Comparison of ENCODE assay signal across 17 cellular contexts in genomic region chr7:128078309-128078708, GRCh38. TPM values are rescaled to one million over a fixed set of nuclear protein-coding genes. Genes with fewer than 3 reads are reported as not detected.
A peak's percentile ranks its signal among the peaks of the same experiment; 100 is the strongest.
DNase-seq lines count a peak whose midpoint lies in the region; ATAC-seq and TF ChIP-seq lines count a peak whose summit lies in the region.
"Had no signal": no experiment of that assay in that cellular context is flagged by ENCODE, and none has a peak within 500 bp of the region (broad histone marks: within the 10 kb centered on the region; RNA-seq: fewer than 3 reads in every experiment).

No MANE protein-coding gene starts in this region.

- H3K27ac Mint-ChIP-seq in activated CD4-positive, alpha-beta T cell treated with anti-CD3 and anti-CD28 coated beads, Interleukin-2, amount 10 ng/mL, durations not matched to agents 7 days and 5 days = peak overlapping the region; percentile 50
- H3K27ac Mint-ChIP-seq in T-helper 17 cell (peak overlapping the region; percentile 29), chondrocyte (ENCODE audit: unreplicated experiment) (no peak overlapping the region)
- H3K27ac Mint-ChIP-seq in stimulated activated effector memory CD8-positive, alpha-beta T cell treated with anti-CD3 and anti-CD28 coated beads, Interleukin-12 subunit alpha, Interleukin-12 subunit beta, amount 100 ng/mL, for 72 hours = peak overlapping the region; percentile 45
- H3K27ac Mint-ChIP-seq: CD8-positive, alpha-beta T cell had no signal

- H3K36me3 Mint-ChIP-seq in activated CD4-positive, alpha-beta T cell treated with anti-CD3 and anti-CD28 coated beads, Interleukin-2, amount 10 ng/mL, durations not matched to agents 7 days and 5 days (ENCODE audit: low read depth) = no peaks in the 10 kb centered on the region
- H3K36me3 Mint-ChIP-seq in T-helper 17 cell (ENCODE audit: low read depth) (no peaks in the 10 kb centered on the region), chondrocyte (ENCODE audit: low read depth) (peaks cover 10% of the 10 kb centered on the region)
- H3K36me3 Mint-ChIP-seq in stimulated activated effector memory CD8-positive, alpha-beta T cell treated with anti-CD3 and anti-CD28 coated beads, Interleukin-12 subunit alpha, Interleukin-12 subunit beta, amount 100 ng/mL, for 72 hours = peaks cover 74% of the 10 kb centered on the region

- no peaks in the 10 kb centered on the region for H3K9me3 Mint-ChIP-seq in activated CD4-positive, alpha-beta T cell treated with anti-CD3 and anti-CD28 coated beads, Interleukin-2, amount 10 ng/mL, durations not matched to agents 7 days and 5 days
- H3K9me3 Mint-ChIP-seq in chondrocyte (ENCODE audit: low read depth) = no peaks in the 10 kb centered on the region
- H3K9me3 Mint-ChIP-seq in stimulated activated effector memory CD8-positive, alpha-beta T cell treated with anti-CD3 and anti-CD28 coated beads, Interleukin-12 subunit alpha, Interleukin-12 subunit beta, amount 100 ng/mL, for 72 hours = no peaks in the 10 kb centered on the region
- H3K9me3 Mint-ChIP-seq: CD8-positive, alpha-beta T cell had no signal

- no peaks in the 10 kb centered on the region for H3K27me3 Mint-ChIP-seq in activated CD4-positive, alpha-beta T cell treated with anti-CD3 and anti-CD28 coated beads, Interleukin-2, amount 10 ng/mL, durations not matched to agents 7 days and 5 days
- H3K27me3 Mint-ChIP-seq in T-helper 17 cell = no peaks in the 10 kb centered on the region
- no peaks in the 10 kb centered on the region for H3K27me3 Mint-ChIP-seq in chondrocyte (ENCODE audit: low read depth)

- H3K9me3 ChIP-seq in T-helper 17 cell (ENCODE audit: control insufficient read depth, low read length, poor library complexity, severe bottlenecking) = no peaks in the 10 kb centered on the region
- H3K9me3 ChIP-seq: A549, BLaER1, HAP-1 had no signal

- POLR2A ChIA-PET in activated CD4-positive, alpha-beta T cell treated with anti-CD3 and anti-CD28 coated beads, Interleukin-2, amount 10 ng/mL, durations not matched to agents 7 days and 5 days (lab: Charles Lee) = no interaction called here

- no peak for TF ChIP-seq CTCF in chondrocyte (IDR thresholded peaks at IDR 0.05)

- H3K4me3 Mint-ChIP-seq in activated CD4-positive, alpha-beta T cell treated with anti-CD3 and anti-CD28 coated beads, Interleukin-2, amount 10 ng/mL, durations not matched to agents 7 days and 5 days = no peak overlapping the region
- no peak overlapping the region for H3K4me3 Mint-ChIP-seq in T-helper 17 cell
- H3K4me3 Mint-ChIP-seq in chondrocyte (ENCODE audit: unreplicated experiment) = no peak overlapping the region
- no peak overlapping the region for H3K4me3 Mint-ChIP-seq in stimulated activated effector memory CD8-positive, alpha-beta T cell treated with anti-CD3 and anti-CD28 coated beads, Interleukin-12 subunit alpha, Interleukin-12 subunit beta, amount 100 ng/mL, for 72 hours
- H3K4me3 Mint-ChIP-seq: CD8-positive, alpha-beta T cell had no signal

- CTCF ChIA-PET in activated CD4-positive, alpha-beta T cell treated with anti-CD3 and anti-CD28 coated beads, Interleukin-2, amount 10 ng/mL, durations not matched to agents 7 days and 5 days (lab: Charles Lee) = interaction anchor here (1.3 kb wide), 1 partner anchor 14 kb away, joined by 3 read pairs; no protein-coding TSS in a partner anchor

- DNase-seq in activated CD4-positive, alpha-beta T cell treated with anti-CD3 and anti-CD28 coated beads, Interleukin-2, amount 10 ng/mL, durations not matched to agents 7 days and 5 days = no peak
- DNase-seq in activated CD4-positive, alpha-beta T cell treated with anti-CD3 and anti-CD28 coated beads, Interleukin-2, amount 50 U/mL, for 48 hours = no peak
- DNase-seq in T-helper 17 cell (no peak), chondrocyte (ENCODE audit: low spot score) (peak; percentile 70), AML-193 (lab: John Stamatoyannopoulos, UW) (no peak)
- DNase-seq in stimulated activated effector memory CD8-positive, alpha-beta T cell treated with anti-CD3 and anti-CD28 coated beads, Interleukin-12 subunit alpha, Interleukin-12 subunit beta, amount 100 ng/mL, for 72 hours (ENCODE audit: low spot score in 2 of 2) = no peak
- DNase-seq: Calu3; CD8-positive, alpha-beta T cell; DMS79 treated with DMSO at 0.1 percent for 48 hours; GF-D8; GM23248 had no signal

- H3K4me1 Mint-ChIP-seq in activated CD4-positive, alpha-beta T cell treated with anti-CD3 and anti-CD28 coated beads, Interleukin-2, amount 10 ng/mL, durations not matched to agents 7 days and 5 days = no peaks in the 10 kb centered on the region
- H3K4me1 Mint-ChIP-seq in T-helper 17 cell = peaks cover 2% of the 10 kb centered on the region
- H3K4me1 Mint-ChIP-seq in chondrocyte (ENCODE audit: low read depth) = peaks cover 5% of the 10 kb centered on the region
- no peaks in the 10 kb centered on the region for H3K4me1 Mint-ChIP-seq in stimulated activated effector memory CD8-positive, alpha-beta T cell treated with anti-CD3 and anti-CD28 coated beads, Interleukin-12 subunit alpha, Interleukin-12 subunit beta, amount 100 ng/mL, for 72 hours

- ATAC-seq in T-helper 17 cell (no peak), HG03521 (IDR thresholded peaks at IDR 0.05; ENCODE audit: unreplicated experiment) (no peak)
- no peak for ATAC-seq in stimulated activated effector memory CD8-positive, alpha-beta T cell treated with anti-CD3 and anti-CD28 coated beads, Interleukin-12 subunit alpha, Interleukin-12 subunit beta, amount 100 ng/mL, for 72 hours
- ATAC-seq: A549; CD8-positive, alpha-beta T cell had no signal

RNA-seq across cellular contexts. Expression of gene LRRC4, which starts 47.1 kb away (rescaled TPM):
- total RNA-seq in activated CD4-positive, alpha-beta T cell treated with anti-CD3 and anti-CD28 coated beads, Interleukin-2, amount 10 ng/mL, durations not matched to agents 7 days and 5 days = not detected
- total RNA-seq in T-helper 17 cell (under 1 TPM; 0.34 to 0.57 TPM), chondrocyte (0.23 to 0.94 TPM (median 0.32 TPM) in 3 replicates)
- total RNA-seq: Calu3, H4, HT1080 had no signal
